In the genomic region with DNA sequence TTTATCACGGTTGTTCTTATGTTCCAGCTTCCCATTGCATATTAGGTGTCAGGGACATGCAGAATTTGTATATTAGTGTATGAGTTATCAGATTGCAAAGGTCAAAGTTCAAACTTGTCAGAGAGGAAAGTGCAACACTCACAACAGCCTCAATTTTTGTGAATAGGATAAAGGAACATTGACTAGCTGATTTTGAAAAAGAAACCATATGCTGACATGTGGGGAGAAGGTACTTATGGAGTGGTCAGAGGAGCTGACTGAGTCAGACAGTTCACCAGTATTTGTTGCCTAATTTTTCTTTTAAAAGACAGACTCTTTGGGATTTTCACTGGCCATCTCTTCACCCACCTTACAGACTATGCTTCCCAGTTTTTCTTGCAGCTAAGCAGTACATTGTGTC, we compare ENCODE assay signal across 2 cellular contexts.
TF ChIP-seq lines count a peak whose summit lies in the region.

No MANE protein-coding gene starts in this region.

TF ChIP-seq in GM23338, 12 proteins besides CTCF, POLR2A, EP300 and RAD21 (continued from another document):
- TF ChIP-seq, protein P1, sequence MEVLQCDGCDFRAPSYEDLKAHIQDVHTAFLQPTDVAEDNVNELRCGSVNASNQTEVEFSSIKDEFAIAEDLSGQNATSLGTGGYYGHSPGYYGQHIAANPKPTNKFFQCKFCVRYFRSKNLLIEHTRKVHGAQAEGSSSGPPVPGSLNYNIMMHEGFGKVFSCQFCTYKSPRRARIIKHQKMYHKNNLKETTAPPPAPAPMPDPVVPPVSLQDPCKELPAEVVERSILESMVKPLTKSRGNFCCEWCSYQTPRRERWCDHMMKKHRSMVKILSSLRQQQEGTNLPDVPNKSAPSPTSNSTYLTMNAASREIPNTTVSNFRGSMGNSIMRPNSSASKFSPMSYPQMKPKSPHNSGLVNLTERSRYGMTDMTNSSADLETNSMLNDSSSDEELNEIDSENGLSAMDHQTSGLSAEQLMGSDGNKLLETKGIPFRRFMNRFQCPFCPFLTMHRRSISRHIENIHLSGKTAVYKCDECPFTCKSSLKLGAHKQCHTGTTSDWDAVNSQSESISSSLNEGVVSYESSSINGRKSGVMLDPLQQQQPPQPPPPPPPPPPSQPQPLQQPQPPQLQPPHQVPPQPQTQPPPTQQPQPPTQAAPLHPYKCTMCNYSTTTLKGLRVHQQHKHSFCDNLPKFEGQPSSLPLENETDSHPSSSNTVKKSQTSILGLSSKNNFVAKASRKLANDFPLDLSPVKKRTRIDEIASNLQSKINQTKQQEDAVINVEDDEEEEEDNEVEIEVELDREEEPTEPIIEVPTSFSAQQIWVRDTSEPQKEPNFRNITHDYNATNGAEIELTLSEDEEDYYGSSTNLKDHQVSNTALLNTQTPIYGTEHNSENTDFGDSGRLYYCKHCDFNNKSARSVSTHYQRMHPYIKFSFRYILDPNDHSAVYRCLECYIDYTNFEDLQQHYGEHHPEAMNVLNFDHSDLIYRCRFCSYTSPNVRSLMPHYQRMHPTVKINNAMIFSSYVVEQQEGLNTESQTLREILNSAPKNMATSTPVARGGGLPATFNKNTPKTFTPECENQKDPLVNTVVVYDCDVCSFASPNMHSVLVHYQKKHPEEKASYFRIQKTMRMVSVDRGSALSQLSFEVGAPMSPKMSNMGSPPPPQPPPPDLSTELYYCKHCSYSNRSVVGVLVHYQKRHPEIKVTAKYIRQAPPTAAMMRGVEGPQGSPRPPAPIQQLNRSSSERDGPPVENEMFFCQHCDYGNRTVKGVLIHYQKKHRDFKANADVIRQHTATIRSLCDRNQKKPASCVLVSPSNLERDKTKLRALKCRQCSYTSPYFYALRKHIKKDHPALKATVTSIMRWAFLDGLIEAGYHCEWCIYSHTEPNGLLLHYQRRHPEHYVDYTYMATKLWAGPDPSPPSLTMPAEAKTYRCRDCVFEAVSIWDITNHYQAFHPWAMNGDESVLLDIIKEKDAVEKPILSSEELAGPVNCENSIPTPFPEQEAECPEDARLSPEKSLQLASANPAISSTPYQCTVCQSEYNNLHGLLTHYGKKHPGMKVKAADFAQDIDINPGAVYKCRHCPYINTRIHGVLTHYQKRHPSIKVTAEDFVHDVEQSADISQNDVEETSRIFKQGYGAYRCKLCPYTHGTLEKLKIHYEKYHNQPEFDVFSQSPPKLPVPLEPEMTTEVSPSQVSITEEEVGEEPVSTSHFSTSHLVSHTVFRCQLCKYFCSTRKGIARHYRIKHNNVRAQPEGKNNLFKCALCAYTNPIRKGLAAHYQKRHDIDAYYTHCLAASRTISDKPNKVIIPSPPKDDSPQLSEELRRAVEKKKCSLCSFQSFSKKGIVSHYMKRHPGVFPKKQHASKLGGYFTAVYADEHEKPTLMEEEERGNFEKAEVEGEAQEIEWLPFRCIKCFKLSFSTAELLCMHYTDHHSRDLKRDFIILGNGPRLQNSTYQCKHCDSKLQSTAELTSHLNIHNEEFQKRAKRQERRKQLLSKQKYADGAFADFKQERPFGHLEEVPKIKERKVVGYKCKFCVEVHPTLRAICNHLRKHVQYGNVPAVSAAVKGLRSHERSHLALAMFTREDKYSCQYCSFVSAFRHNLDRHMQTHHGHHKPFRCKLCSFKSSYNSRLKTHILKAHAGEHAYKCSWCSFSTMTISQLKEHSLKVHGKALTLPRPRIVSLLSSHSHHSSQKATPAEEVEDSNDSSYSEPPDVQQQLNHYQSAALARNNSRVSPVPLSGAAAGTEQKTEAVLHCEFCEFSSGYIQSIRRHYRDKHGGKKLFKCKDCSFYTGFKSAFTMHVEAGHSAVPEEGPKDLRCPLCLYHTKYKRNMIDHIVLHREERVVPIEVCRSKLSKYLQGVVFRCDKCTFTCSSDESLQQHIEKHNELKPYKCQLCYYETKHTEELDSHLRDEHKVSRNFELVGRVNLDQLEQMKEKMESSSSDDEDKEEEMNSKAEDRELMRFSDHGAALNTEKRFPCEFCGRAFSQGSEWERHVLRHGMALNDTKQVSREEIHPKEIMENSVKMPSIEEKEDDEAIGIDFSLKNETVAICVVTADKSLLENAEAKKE (CRISPR knock-in tag; IDR thresholded peaks at IDR 0.05) = no peak
- TF ChIP-seq, protein P2, sequence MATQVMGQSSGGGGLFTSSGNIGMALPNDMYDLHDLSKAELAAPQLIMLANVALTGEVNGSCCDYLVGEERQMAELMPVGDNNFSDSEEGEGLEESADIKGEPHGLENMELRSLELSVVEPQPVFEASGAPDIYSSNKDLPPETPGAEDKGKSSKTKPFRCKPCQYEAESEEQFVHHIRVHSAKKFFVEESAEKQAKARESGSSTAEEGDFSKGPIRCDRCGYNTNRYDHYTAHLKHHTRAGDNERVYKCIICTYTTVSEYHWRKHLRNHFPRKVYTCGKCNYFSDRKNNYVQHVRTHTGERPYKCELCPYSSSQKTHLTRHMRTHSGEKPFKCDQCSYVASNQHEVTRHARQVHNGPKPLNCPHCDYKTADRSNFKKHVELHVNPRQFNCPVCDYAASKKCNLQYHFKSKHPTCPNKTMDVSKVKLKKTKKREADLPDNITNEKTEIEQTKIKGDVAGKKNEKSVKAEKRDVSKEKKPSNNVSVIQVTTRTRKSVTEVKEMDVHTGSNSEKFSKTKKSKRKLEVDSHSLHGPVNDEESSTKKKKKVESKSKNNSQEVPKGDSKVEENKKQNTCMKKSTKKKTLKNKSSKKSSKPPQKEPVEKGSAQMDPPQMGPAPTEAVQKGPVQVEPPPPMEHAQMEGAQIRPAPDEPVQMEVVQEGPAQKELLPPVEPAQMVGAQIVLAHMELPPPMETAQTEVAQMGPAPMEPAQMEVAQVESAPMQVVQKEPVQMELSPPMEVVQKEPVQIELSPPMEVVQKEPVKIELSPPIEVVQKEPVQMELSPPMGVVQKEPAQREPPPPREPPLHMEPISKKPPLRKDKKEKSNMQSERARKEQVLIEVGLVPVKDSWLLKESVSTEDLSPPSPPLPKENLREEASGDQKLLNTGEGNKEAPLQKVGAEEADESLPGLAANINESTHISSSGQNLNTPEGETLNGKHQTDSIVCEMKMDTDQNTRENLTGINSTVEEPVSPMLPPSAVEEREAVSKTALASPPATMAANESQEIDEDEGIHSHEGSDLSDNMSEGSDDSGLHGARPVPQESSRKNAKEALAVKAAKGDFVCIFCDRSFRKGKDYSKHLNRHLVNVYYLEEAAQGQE (IDR thresholded peaks at IDR 0.05; ENCODE audit: unreplicated experiment) = no peak
- no peak for TF ChIP-seq ZNF114 (CRISPR knock-in tag; IDR thresholded peaks at IDR 0.05)
TF ChIP-seq in GM23338: peak in this region for 0.

TF ChIP-seq in HCT116, 20 proteins besides CTCF, POLR2A, EP300 and RAD21 (continued from another document):
- TF ChIP-seq, protein P2 (IDR thresholded peaks at IDR 0.05; ENCODE audit: low read depth) = no peak
- TF ChIP-seq, protein P3, sequence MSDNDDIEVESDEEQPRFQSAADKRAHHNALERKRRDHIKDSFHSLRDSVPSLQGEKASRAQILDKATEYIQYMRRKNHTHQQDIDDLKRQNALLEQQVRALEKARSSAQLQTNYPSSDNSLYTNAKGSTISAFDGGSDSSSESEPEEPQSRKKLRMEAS (IDR thresholded peaks at IDR 0.05) = no peak
